In the genomic region with DNA sequence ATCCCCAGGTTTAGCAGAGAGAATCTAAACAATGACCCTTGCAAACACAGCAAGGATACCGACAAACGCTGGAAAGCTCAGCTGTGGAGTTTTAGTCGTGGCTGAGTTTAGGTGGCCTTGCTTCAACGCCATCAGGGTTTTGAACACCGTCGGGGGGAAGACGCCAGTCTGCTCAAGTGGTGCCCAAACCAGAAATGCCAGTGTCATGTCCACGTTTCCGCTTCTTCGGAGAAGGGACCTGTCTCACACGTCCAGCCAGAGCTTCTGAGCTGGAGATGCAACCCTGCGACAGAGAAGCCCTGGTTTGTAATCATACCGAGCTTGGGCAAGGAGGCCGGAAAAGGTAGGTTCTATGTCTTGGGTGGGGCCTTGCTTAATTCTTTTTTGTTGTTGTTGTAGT, we compare ENCODE assay signal across 20 cellular contexts.
"Had no signal": no experiment of that assay in that cellular context is flagged by ENCODE, and none has a peak within 500 bp of the region (broad histone marks: within the 10 kb centered on the region; RNA-seq: fewer than 3 reads in every experiment).

No MANE protein-coding gene starts in this region.

- H3K36me3 Mint-ChIP-seq: mesothelial cell of epicardium; naive B cell; natural killer cell treated with Interleukin-12 subunit alpha and Interleukin-12 subunit beta and Interleukin-15 and Interleukin-18, amount 100 ng/mL, for 72 hours; stimulated activated naive B cell treated with anti-CD40 and anti-IgM and Interleukin-4, amounts not matched to agents 10 μg/mL and 1 μg/mL and 100 μg/mL, for 72 hours had no signal

- DNase-seq: dermis blood vessel endothelial cell; effector memory CD4-positive, alpha-beta T cell; erythroblast; esophagus squamous epithelium; foreskin melanocyte; glutamatergic neuron; heart right ventricle; hippocampal formation; left ventricle myocardium superior; mucosa of descending colon; naive B cell; spleen; stimulated activated CD4-positive, alpha-beta T cell treated with anti-CD3 and anti-CD28 coated beads, Interleukin-2, amount 100 ng/mL, for 48 hours; stimulated activated naive B cell treated with anti-CD40 and anti-IgM and Interleukin-4, amounts not matched to agents 10 μg/mL and 1 μg/mL and 100 μg/mL, for 72 hours; upper lobe of left lung had no signal

- H3K4me1 Mint-ChIP-seq: naive B cell had no signal

- H3K27ac Mint-ChIP-seq: memory B cell; mesothelial cell of epicardium; natural killer cell treated with Interleukin-12 subunit alpha and Interleukin-12 subunit beta and Interleukin-15 and Interleukin-18, amount 100 ng/mL, for 72 hours; stimulated activated naive B cell treated with anti-CD40 and anti-IgM and Interleukin-4, amounts not matched to agents 10 μg/mL and 1 μg/mL and 100 μg/mL, for 72 hours; stimulated activated naive CD8-positive, alpha-beta T cell treated with anti-CD3 and anti-CD28 coated beads, Interleukin-15, Interleukin-2, amounts not matched to agents 100 ng/mL and 50 ng/mL, for 24 hours had no signal

- H3K9me3 Mint-ChIP-seq: memory B cell; mesothelial cell of epicardium; naive B cell; natural killer cell treated with Interleukin-12 subunit alpha and Interleukin-12 subunit beta and Interleukin-15 and Interleukin-18, amount 100 ng/mL, for 72 hours; neural crest cell; stimulated activated naive B cell treated with anti-CD40 and anti-IgM and Interleukin-4, amounts not matched to agents 10 μg/mL and 1 μg/mL and 100 μg/mL, for 72 hours; stimulated activated naive CD8-positive, alpha-beta T cell treated with anti-CD3 and anti-CD28 coated beads, Interleukin-15, Interleukin-2, amounts not matched to agents 100 ng/mL and 50 ng/mL, for 24 hours had no signal

- H3K4me3 Mint-ChIP-seq: memory B cell; mesothelial cell of epicardium; naive B cell; natural killer cell treated with Interleukin-12 subunit alpha and Interleukin-12 subunit beta and Interleukin-15 and Interleukin-18, amount 100 ng/mL, for 72 hours; neural crest cell; stimulated activated naive B cell treated with anti-CD40 and anti-IgM and Interleukin-4, amounts not matched to agents 10 μg/mL and 1 μg/mL and 100 μg/mL, for 72 hours; stimulated activated naive CD8-positive, alpha-beta T cell treated with anti-CD3 and anti-CD28 coated beads, Interleukin-15, Interleukin-2, amounts not matched to agents 100 ng/mL and 50 ng/mL, for 24 hours had no signal
